Comparison of ENCODE assay signal across 9 cellular contexts in the genomic region with DNA sequence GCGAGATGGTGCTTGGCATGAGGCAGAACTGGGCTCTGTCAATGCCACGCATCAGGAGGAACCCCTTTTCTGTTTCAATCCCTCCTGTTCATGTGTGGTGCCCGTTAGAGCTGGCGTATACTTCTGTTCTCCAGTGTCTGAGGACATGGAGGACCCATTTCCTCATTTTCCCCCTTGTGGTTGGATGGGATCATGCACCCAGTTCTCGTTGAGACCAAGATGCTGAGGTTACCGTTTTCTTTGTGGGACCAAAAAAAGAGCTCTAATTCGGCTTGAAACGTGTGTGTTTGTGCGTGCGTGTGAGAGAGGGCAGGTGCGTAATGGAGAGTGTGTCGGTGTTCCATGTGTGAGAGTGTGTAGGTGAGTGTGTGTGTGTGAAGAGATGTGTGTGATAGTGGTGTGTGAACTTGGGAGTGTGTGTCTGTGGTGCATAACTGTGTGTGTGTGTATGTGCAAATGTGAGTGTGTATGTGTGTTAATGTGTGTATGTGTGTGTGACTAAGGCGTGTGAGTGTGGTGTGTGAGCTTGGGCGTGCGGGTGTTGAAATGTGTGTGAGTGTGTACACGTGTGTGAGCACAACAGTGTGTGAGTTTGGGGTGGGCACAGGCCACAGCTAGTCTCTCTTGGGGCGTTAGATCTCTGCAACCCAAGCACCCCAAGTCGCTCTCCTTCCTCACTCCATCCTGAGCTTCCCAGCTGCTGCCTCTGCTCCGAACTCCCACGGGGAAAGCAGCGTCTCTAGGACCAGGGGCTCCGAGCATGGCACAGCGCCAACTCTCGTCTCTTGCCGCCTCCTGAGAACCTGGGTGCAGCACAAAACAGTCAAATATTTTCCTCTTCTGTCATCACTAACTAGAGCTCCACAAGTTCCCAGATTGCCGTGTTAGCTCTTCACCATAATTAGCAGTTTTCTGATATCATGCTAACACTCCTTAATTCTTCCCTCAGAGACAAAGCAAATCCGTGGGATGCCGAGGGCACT.
DNase-seq lines count a peak whose midpoint lies in the region; ATAC-seq and TF ChIP-seq lines count a peak whose summit lies in the region.
"Had no signal": no experiment of that assay in that cellular context is flagged by ENCODE, and none has a peak within 500 bp of the region (broad histone marks: within the 10 kb centered on the region; RNA-seq: fewer than 3 reads in every experiment).

No MANE protein-coding gene starts in this region.

- H2AFZ ChIP-seq in Karpas-422 (ENCODE audit: low read length), result no peak overlapping the region

- H3K4me3 Mint-ChIP-seq in activated CD8-positive, alpha-beta T cell treated with anti-CD3 and anti-CD28 coated beads for 36 hours, result no peak overlapping the region
- H3K4me3 Mint-ChIP-seq in memory B cell, result peak overlapping the region; percentile 50

- CTCF ChIA-PET in activated CD8-positive, alpha-beta T cell treated with anti-CD3 and anti-CD28 coated beads for 36 hours (lab: Charles Lee), result interaction anchor here (0.7 to 3.2 kb wide), 7 partner anchors 16 to 687 kb away, joined by 3 to 17 read pairs (median 4); no protein-coding TSS in a partner anchor

- H3K9me3 ChIP-seq in Karpas-422 (ENCODE audit: low read length), result no peaks in the 10 kb centered on the region

- H4K20me1 ChIP-seq in Karpas-422 (ENCODE audit: insufficient read depth, low read depth, low read length), result no peaks in the 10 kb centered on the region

- POLR2A ChIA-PET in activated CD8-positive, alpha-beta T cell treated with anti-CD3 and anti-CD28 coated beads for 36 hours (lab: Charles Lee), result no interaction called here

- intact Hi-C loops in activated CD8-positive, alpha-beta T cell treated with anti-CD3 and anti-CD28 coated beads for 36 hours (cut with micrococcal nuclease), result no loop called here

- H3K27me3 Mint-ChIP-seq in activated CD8-positive, alpha-beta T cell treated with anti-CD3 and anti-CD28 coated beads for 36 hours, result peaks cover 8% of the 10 kb centered on the region
- H3K27me3 Mint-ChIP-seq in memory B cell, result peaks cover 7% of the 10 kb centered on the region

- no peaks in the 10 kb centered on the region for H3K79me2 ChIP-seq in Karpas-422 (ENCODE audit: low read length)

- no peaks in the 10 kb centered on the region for H3K9me3 Mint-ChIP-seq in activated CD8-positive, alpha-beta T cell treated with anti-CD3 and anti-CD28 coated beads for 36 hours
- H3K9me3 Mint-ChIP-seq in memory B cell, result peaks cover 2% of the 10 kb centered on the region

- no peak overlapping the region for H3K27ac Mint-ChIP-seq in activated CD8-positive, alpha-beta T cell treated with anti-CD3 and anti-CD28 coated beads for 36 hours
- H3K27ac Mint-ChIP-seq in memory B cell, result no peak overlapping the region

- H3K36me3 Mint-ChIP-seq in activated CD8-positive, alpha-beta T cell treated with anti-CD3 and anti-CD28 coated beads for 36 hours (ENCODE audit: low read depth), result no peaks in the 10 kb centered on the region
- H3K36me3 Mint-ChIP-seq in memory B cell, result peaks cover 5% of the 10 kb centered on the region

- peak overlapping the region; percentile 47 for H3K4me2 ChIP-seq in Karpas-422 (ENCODE audit: low read depth, low read length, poor library complexity, severe bottlenecking)

- H3K27me3 ChIP-seq in Karpas-422 (ENCODE audit: low read length), result peaks cover 5% of the 10 kb centered on the region; the same call in 1 of the 2 replicates

- H3K4me1 Mint-ChIP-seq in activated CD8-positive, alpha-beta T cell treated with anti-CD3 and anti-CD28 coated beads for 36 hours (ENCODE audit: low read depth), result no peaks in the 10 kb centered on the region
- peaks cover 55% of the 10 kb centered on the region for H3K4me1 Mint-ChIP-seq in memory B cell

- peaks cover 80% of the 10 kb centered on the region for H3K4me1 ChIP-seq in Karpas-422 (ENCODE audit: low read length)

- H3K9me2 ChIP-seq in Karpas-422 (replicated peaks; ENCODE audit: insufficient read depth, low read length), result no peaks in the 10 kb centered on the region

- no peak for ATAC-seq in activated CD8-positive, alpha-beta T cell treated with anti-CD3 and anti-CD28 coated beads for 36 hours
- ATAC-seq in memory B cell (ENCODE audit: low read depth) (no peak), HG02678 (IDR thresholded peaks at IDR 0.05; ENCODE audit: unreplicated experiment) (no peak), HG03460 (IDR thresholded peaks at IDR 0.05; ENCODE audit: unreplicated experiment) (no peak)

- peak overlapping the region; percentile 35 for H3K9ac ChIP-seq in Karpas-422 (ENCODE audit: low read length)

- no peak for TF ChIP-seq CTCF in activated CD8-positive, alpha-beta T cell treated with anti-CD3 and anti-CD28 coated beads for 36 hours (IDR thresholded peaks at IDR 0.05)

- H3K4me3 ChIP-seq in Karpas-422 (ENCODE audit: low read length), result peak overlapping the region; percentile 30; the same call in 1 of the 2 replicates
- H3K4me3 ChIP-seq: SK-N-MC had no signal

- H3K27ac ChIP-seq in Karpas-422 (ENCODE audit: low read length), result peak overlapping the region; percentile 85
- H3K27ac ChIP-seq: SK-N-MC had no signal

- DNase-seq in DMS79 treated with DMSO at 0.1 percent for 48 hours (lab: John Stamatoyannopoulos, UW) (peak; percentile 3), DMS79 (lab: John Stamatoyannopoulos, UW) (no peak), Karpas-422 (peak; percentile 89), memory B cell (ENCODE audit: low spot score in 2 of 2) (peak in 1 of 2 donors; percentile 37), HCEC 1CT (no peak)
- DNase-seq in activated CD8-positive, alpha-beta T cell treated with anti-CD3 and anti-CD28 coated beads for 36 hours, result peak; percentile 41

- no peaks in the 10 kb centered on the region for H3K36me3 ChIP-seq in Karpas-422 (ENCODE audit: insufficient read depth, low read length)

Comparison
In these comparisons a context has a peak if more than half of its experiments do, and no peak if none do; other contexts are left out.
1. DNase-seq: peak in DMS79 treated with DMSO at 0.1 percent for 48 hours (single experiment), Karpas-422 (single experiment) and activated CD8-positive, alpha-beta T cell treated with anti-CD3 and anti-CD28 coated beads for 36 hours (single experiment); none in DMS79 (single experiment) and HCEC 1CT (single experiment).